In genomic region chr5:103375863-103376591, GRCh38 we compare ENCODE assay signal across 15 cellular contexts.
A peak's percentile ranks its signal among the peaks of the same experiment; 100 is the strongest.
DNase-seq lines count a peak whose midpoint lies in the region; ATAC-seq and TF ChIP-seq lines count a peak whose summit lies in the region.
"Had no signal": no experiment of that assay in that cellular context is flagged by ENCODE, and none has a peak within 500 bp of the region (broad histone marks: within the 10 kb centered on the region; RNA-seq: fewer than 3 reads in every experiment).

No MANE protein-coding gene starts in this region.

- H4K20me1 ChIP-seq in hepatocyte (ENCODE audit: insufficient read depth, poor library complexity, severe bottlenecking) (no peaks in the 10 kb centered on the region), mammary epithelial cell (ENCODE audit: insufficient read depth, low read length) (no peaks in the 10 kb centered on the region)

- CTCF ChIA-PET in mammary epithelial cell (lab: Charles Lee; ENCODE audit: low non-redundant PET) = no interaction called here

- H3K4me1 Mint-ChIP-seq in natural killer cell treated with Interleukin-12 subunit alpha and Interleukin-12 subunit beta and Interleukin-15 and Interleukin-18, amount 100 ng/mL, for 72 hours (ENCODE audit: low read depth in 2 of 2) = no peaks in the 10 kb centered on the region
- H3K4me1 Mint-ChIP-seq: CD4-positive, CD25-positive, alpha-beta regulatory T cell had no signal

- in situ Hi-C loops in mammary epithelial cell (cut with MboI; ENCODE audit: low sequenced_read_pairs in 2 of 2) = no loop called here

- intact Hi-C loops in mammary epithelial cell (cut with micrococcal nuclease) = no loop called here

- H3K4me2 ChIP-seq in hepatocyte (peak overlapping the region; percentile 24), parathyroid adenoma (ENCODE audit: low read length) (no peak overlapping the region), mammary epithelial cell (ENCODE audit: insufficient read depth, low read depth, low read length) (no peak overlapping the region)

- H3K4me3 ChIP-seq in adipocyte (ENCODE audit: low read length) = no peak overlapping the region
- no peak overlapping the region for H3K4me3 ChIP-seq in hepatocyte
- H3K4me3 ChIP-seq in parathyroid adenoma (ENCODE audit: low read depth, low read length) = no peak overlapping the region
- no peak overlapping the region for H3K4me3 ChIP-seq in mammary epithelial cell (replicated peaks in 1 of 3; ENCODE audit: insufficient read depth in 1 of 3, low read depth in 2 of 3, low read length in 3 of 3)
- H3K4me3 ChIP-seq: MG63 had no signal

- peak overlapping the region; percentile 76 for H3K27ac ChIP-seq in hepatocyte
- H3K27ac ChIP-seq in parathyroid adenoma = peak overlapping the region; percentile 72
- H3K27ac ChIP-seq in mammary epithelial cell (ENCODE audit: insufficient read depth, low read depth, low read length) = no peak overlapping the region

- ATAC-seq in natural killer cell treated with Interleukin-12 subunit alpha and Interleukin-12 subunit beta and Interleukin-15 and Interleukin-18, amount 100 ng/mL, for 72 hours = no peak

- H3K9me2 ChIP-seq in hepatocyte (replicated peaks; ENCODE audit: insufficient read depth) = no peaks in the 10 kb centered on the region

- WGBS in hepatocyte (ENCODE audit: low lambda C conversion rate, missing lambda C conversion rate) = 65% methylated on average over 3 of the region's 3 CpGs
- 93% methylated on average over 3 of the region's 3 CpGs for WGBS in mammary epithelial cell (ENCODE audit: low coverage, missing lambda C conversion rate)

- no peak overlapping the region for H3K9ac ChIP-seq in adipocyte (ENCODE audit: low read length)
- no peak overlapping the region for H3K9ac ChIP-seq in parathyroid adenoma
- H3K9ac ChIP-seq in mammary epithelial cell (ENCODE audit: insufficient read depth, low read length) = no peak overlapping the region

- no peak overlapping the region for H3K4me3 Mint-ChIP-seq in natural killer cell treated with Interleukin-12 subunit alpha and Interleukin-12 subunit beta and Interleukin-15 and Interleukin-18, amount 100 ng/mL, for 72 hours
- H3K4me3 Mint-ChIP-seq: CD4-positive, CD25-positive, alpha-beta regulatory T cell; HFFc6 had no signal

- TF ChIP-seq CTCF in hepatocyte (IDR thresholded peaks at IDR 0.05; ENCODE audit: poor library complexity) (no peak), parathyroid adenoma (IDR thresholded peaks at IDR 0.05) (no peak), mammary epithelial cell (conservative IDR thresholded peaks at IDR 0.05 in 1 of 2, IDR thresholded peaks at IDR 0.05 in 1 of 2; ENCODE audit: extremely low read depth in 1 of 2, insufficient read depth in 1 of 2, low read depth in 1 of 2, low read length in 2 of 2) (no peak)

- H3K9me3 ChIP-seq in adipocyte (ENCODE audit: control insufficient read depth, low read length) = no peaks in the 10 kb centered on the region
- H3K9me3 ChIP-seq in hepatocyte (ENCODE audit: low read depth) = no peaks in the 10 kb centered on the region
- no peaks in the 10 kb centered on the region for H3K9me3 ChIP-seq in parathyroid adenoma (ENCODE audit: control insufficient read depth, low read length)
- H3K9me3 ChIP-seq in mammary epithelial cell (replicated peaks; ENCODE audit: insufficient read depth, low read length) = no peaks in the 10 kb centered on the region
- H3K9me3 ChIP-seq: MG63 had no signal

- H3K79me2 ChIP-seq in hepatocyte (no peaks in the 10 kb centered on the region), parathyroid adenoma (no peaks in the 10 kb centered on the region), mammary epithelial cell (ENCODE audit: insufficient read depth, low read length) (no peaks in the 10 kb centered on the region)

- DNase-seq in HuH-7 (ENCODE audit: low spot score) (peak; percentile 39), adipocyte (ENCODE audit: low read depth) (peak; percentile 22), hepatocyte (ENCODE audit: low spot score) (peak; percentile 23), anterior cingulate cortex (lab: John Stamatoyannopoulos, UW) (no peak), mammary epithelial cell (no peak)
- DNase-seq in natural killer cell treated with Interleukin-12 subunit alpha and Interleukin-12 subunit beta and Interleukin-15 and Interleukin-18, amount 100 ng/mL, for 72 hours (ENCODE audit: low spot score) = no peak
- DNase-seq: ACHN; CD4-positive, CD25-positive, alpha-beta regulatory T cell; GOT3; MG63; NCI-H1694 treated with DMSO at 0.1 percent for 48 hours; NCI-H526 treated with DMSO at 0.1 percent for 48 hours; SIG-M5 had no signal

- H3K36me3 Mint-ChIP-seq in natural killer cell treated with Interleukin-12 subunit alpha and Interleukin-12 subunit beta and Interleukin-15 and Interleukin-18, amount 100 ng/mL, for 72 hours = no peaks in the 10 kb centered on the region
- H3K36me3 Mint-ChIP-seq: CD4-positive, CD25-positive, alpha-beta regulatory T cell had no signal

- H3K27me3 ChIP-seq in adipocyte (replicated peaks; ENCODE audit: control insufficient read depth, insufficient read depth, low read length) = peaks cover 3% of the 10 kb centered on the region
- no peaks in the 10 kb centered on the region for H3K27me3 ChIP-seq in hepatocyte
- no peaks in the 10 kb centered on the region for H3K27me3 ChIP-seq in parathyroid adenoma (ENCODE audit: control insufficient read depth, insufficient read depth, low read length)
- peaks cover 2% of the 10 kb centered on the region for H3K27me3 ChIP-seq in mammary epithelial cell (ENCODE audit: insufficient read depth, low read length)
- H3K27me3 ChIP-seq: MG63 had no signal

- peaks cover 4 to 15% of the 10 kb centered on the region in 2 donors for H3K27me3 Mint-ChIP-seq in natural killer cell treated with Interleukin-12 subunit alpha and Interleukin-12 subunit beta and Interleukin-15 and Interleukin-18, amount 100 ng/mL, for 72 hours

- H3K4me1 ChIP-seq in adipocyte (ENCODE audit: control insufficient read depth, insufficient read depth, low read length) = no peaks in the 10 kb centered on the region
- peaks cover 39% of the 10 kb centered on the region for H3K4me1 ChIP-seq in hepatocyte (ENCODE audit: insufficient read depth)
- H3K4me1 ChIP-seq in parathyroid adenoma = peaks cover 39% of the 10 kb centered on the region
- no peaks in the 10 kb centered on the region for H3K4me1 ChIP-seq in mammary epithelial cell (ENCODE audit: insufficient read depth, low read length)

- H3K9me3 Mint-ChIP-seq in natural killer cell treated with Interleukin-12 subunit alpha and Interleukin-12 subunit beta and Interleukin-15 and Interleukin-18, amount 100 ng/mL, for 72 hours = no peaks in the 10 kb centered on the region
- H3K9me3 Mint-ChIP-seq: HFFc6 had no signal

- H3K36me3 ChIP-seq in adipocyte (ENCODE audit: control insufficient read depth, insufficient read depth, low read length, severe bottlenecking) (no peaks in the 10 kb centered on the region), hepatocyte (replicated peaks; ENCODE audit: insufficient read depth, low read depth) (no peaks in the 10 kb centered on the region), parathyroid adenoma (ENCODE audit: control insufficient read depth, insufficient read depth, low read length) (no peaks in the 10 kb centered on the region), mammary epithelial cell (ENCODE audit: insufficient read depth, low read length) (no peaks in the 10 kb centered on the region)
- H3K36me3 ChIP-seq: MG63 had no signal

- dilution Hi-C loops in mammary epithelial cell (cut with HindIII; ENCODE audit: low sequenced_read_pairs) = no loop called here

- H3K27ac Mint-ChIP-seq in natural killer cell treated with Interleukin-12 subunit alpha and Interleukin-12 subunit beta and Interleukin-15 and Interleukin-18, amount 100 ng/mL, for 72 hours = no peak overlapping the region
- H3K27ac Mint-ChIP-seq: CD4-positive, CD25-positive, alpha-beta regulatory T cell; HFFc6 had no signal

- no TSS peak for BruUV-seq in mammary epithelial cell (replicated peaks; lab: Mats Ljungman, UMichigan)

- H2AFZ ChIP-seq in hepatocyte (no peak overlapping the region), parathyroid adenoma (peak overlapping the region; percentile 54), mammary epithelial cell (ENCODE audit: low read depth, low read length) (no peak overlapping the region)

Comparison
In these comparisons a context has a peak if more than half of its experiments do, and no peak if none do; other contexts are left out.
1. DNase-seq: peak in HuH-7 (single experiment), adipocyte (single experiment) and hepatocyte (single experiment); none in anterior cingulate cortex (0 of 58), natural killer cell treated with Interleukin-12 subunit alpha and Interleukin-12 subunit beta and Interleukin-15 and Interleukin-18, amount 100 ng/mL, for 72 hours (single experiment) and mammary epithelial cell (single experiment).